ENCODE assay signal across 8 cellular contexts in genomic region chr12:753401-754237, GRCh38. TPM values are rescaled to one million over a fixed set of nuclear protein-coding genes. Genes with fewer than 3 reads are reported as not detected.
DNase-seq lines count a peak whose midpoint lies in the region; ATAC-seq and TF ChIP-seq lines count a peak whose summit lies in the region.

No MANE protein-coding gene starts in this region.

- H3K9me3 Mint-ChIP-seq in activated naive CD4-positive, alpha-beta T cell treated with anti-CD3 and anti-CD28 coated beads, Interleukin-2, amount 50 U/mL, for 72 hours, result no peaks in the 10 kb centered on the region

- H3K27me3 ChIP-seq in Panc1 (ENCODE audit: control insufficient read depth, insufficient read depth, low read length), result no peaks in the 10 kb centered on the region
- no peaks in the 10 kb centered on the region for H3K27me3 ChIP-seq in left ventricle myocardium inferior (ENCODE audit: low read depth)
- no peaks in the 10 kb centered on the region for H3K27me3 ChIP-seq in prostate gland (replicated peaks; ENCODE audit: insufficient read depth)

- ATAC-seq in HG02610 (IDR thresholded peaks at IDR 0.05; ENCODE audit: unreplicated experiment), result peak; percentile 14
- ATAC-seq in Panc1, result peak; percentile 0; the same call in 1 of the 2 replicates
- peak; percentile 14 to 18 for ATAC-seq in activated naive CD4-positive, alpha-beta T cell treated with anti-CD3 and anti-CD28 coated beads, Interleukin-2, amount 50 U/mL, for 72 hours
- no peak for ATAC-seq in GM18868 (IDR thresholded peaks at IDR 0.05; ENCODE audit: unreplicated experiment)

- H3K4me1 ChIP-seq in Panc1 (ENCODE audit: control insufficient read depth, insufficient read depth, low read length) (peaks cover 12% of the 10 kb centered on the region), left ventricle myocardium inferior (peaks cover 83% of the 10 kb centered on the region), prostate gland (replicated peaks) (peaks cover 11% of the 10 kb centered on the region)

- DNase-seq in G401 (ENCODE audit: low spot score) (peak; percentile 24), Panc1 (ENCODE audit: low read depth, low spot score) (no peak), left ventricle myocardium inferior (peak; percentile 50), prostate gland (ENCODE audit: low spot score) (peak; percentile 13), KG1 (lab: John Stamatoyannopoulos, UW) (no peak)
- peak; percentile 61 to 64 for DNase-seq in activated naive CD4-positive, alpha-beta T cell treated with anti-CD3 and anti-CD28 coated beads, Interleukin-2, amount 50 U/mL, for 72 hours (ENCODE audit: low spot score in 2 of 2)

- H3K9me3 ChIP-seq in Panc1 (ENCODE audit: control insufficient read depth, insufficient read depth, low read depth, low read length) (no peaks in the 10 kb centered on the region), left ventricle myocardium inferior (replicated peaks) (no peaks in the 10 kb centered on the region), prostate gland (no peaks in the 10 kb centered on the region)

- no peaks in the 10 kb centered on the region for H3K36me3 ChIP-seq in Panc1 (ENCODE audit: control insufficient read depth, insufficient read depth, low read length)
- no peaks in the 10 kb centered on the region for H3K36me3 ChIP-seq in left ventricle myocardium inferior
- H3K36me3 ChIP-seq in prostate gland, result no peaks in the 10 kb centered on the region

- H3K4me3 ChIP-seq in Panc1 (ENCODE audit: low read depth in 2 of 2, low read length in 2 of 2), result peak overlapping the region; percentile 69 to 90
- peak overlapping the region; percentile 92 for H3K4me3 ChIP-seq in left ventricle myocardium inferior
- peak overlapping the region; percentile 92 to 96 for H3K4me3 ChIP-seq in prostate gland

- BruUV-seq in Panc1 (replicated peaks; lab: Mats Ljungman, UMichigan), result no TSS peak

- WGBS in prostate gland, result under 1% methylated on average over 63 of the region's 81 CpGs

- H3K27ac ChIP-seq in Panc1 (ENCODE audit: low read length), result peak overlapping the region; percentile 76
- peak overlapping the region; percentile 99 for H3K27ac ChIP-seq in left ventricle myocardium inferior (replicated peaks)
- peak overlapping the region; percentile 99 for H3K27ac ChIP-seq in prostate gland

- no peak for TF ChIP-seq CTCF in Panc1 (IDR thresholded peaks at IDR 0.05)
- peak; percentile 29 for TF ChIP-seq CTCF in left ventricle myocardium inferior (IDR thresholded peaks at IDR 0.05; ENCODE audit: borderline replicate concordance)
- peak in 2 of 4 experiments; percentile 24 to 35 for TF ChIP-seq CTCF in prostate gland (IDR thresholded peaks at IDR 0.05)

- peak; percentile 30 for TF ChIP-seq POLR2A in prostate gland (IDR thresholded peaks at IDR 0.05)

- in situ Hi-C loops in G401 (cut with HindIII; ENCODE audit: low sequenced_read_pairs), result no loop called here
- in situ Hi-C loops in Panc1 (cut with HindIII; ENCODE audit: low pct_unique_long_range_greater_than_20kb, low sequenced_read_pairs), result no loop called here

- peak overlapping the region in 1 of 2 donors; percentile 94 for H3K27ac Mint-ChIP-seq in activated naive CD4-positive, alpha-beta T cell treated with anti-CD3 and anti-CD28 coated beads, Interleukin-2, amount 50 U/mL, for 72 hours

- CTCF ChIA-PET in Panc1 (lab: Charles Lee), result interaction anchor here (1.9 kb wide), 1 partner anchor 62 kb away, joined by 9 read pairs; no protein-coding TSS in a partner anchor

- intact Hi-C loops in Panc1 (cut with micrococcal nuclease; ENCODE audit: unreplicated experiment), result loop anchor here (2.0 to 10.0 kb wide), 2 partner anchors 109 to 181 kb away; no protein-coding TSS in a partner anchor
- intact Hi-C loops in left ventricle myocardium inferior (cut with micrococcal nuclease), result loop anchor here (5.0 to 10.0 kb wide), 2 partner anchors 59 to 109 kb away; no protein-coding TSS in a partner anchor
- intact Hi-C loops in prostate gland (cut with DNase I), result loop anchor here (2.0 to 5.0 kb wide), 4 partner anchors 59 to 195 kb away; partner anchors contain the start of gene RAD52

- POLR2A ChIA-PET in Panc1 (lab: Charles Lee), result no interaction called here

- peaks cover 18 to 37% of the 10 kb centered on the region in 2 donors for H3K36me3 Mint-ChIP-seq in activated naive CD4-positive, alpha-beta T cell treated with anti-CD3 and anti-CD28 coated beads, Interleukin-2, amount 50 U/mL, for 72 hours

RNA-seq across cellular contexts. Expression of gene WNK1, which starts 1.2 kb away (rescaled TPM):
- 42.2 and 46.9 TPM in 2 replicates for total RNA-seq in G401 (2014; rRNA removed; shearing (Covaris generic))
- total RNA-seq in Panc1 (2021; ENCODE audit: unreplicated experiment) (181 TPM), left ventricle myocardium inferior (289 TPM), prostate gland (100 to 1,000 TPM in 1 of 2 donors, 10 to 100 TPM in 1; 82.7 to 223 TPM)
- 117 TPM for polyA plus RNA-seq in Panc1 (2012; ENCODE audit: insufficient read length)
- 100 to 1,000 TPM; 110 to 145 TPM for total RNA-seq in activated naive CD4-positive, alpha-beta T cell treated with anti-CD3 and anti-CD28 coated beads, Interleukin-2, amount 50 U/mL, for 72 hours

Comparison
In these comparisons a context has a peak if more than half of its experiments do, and no peak if none do; other contexts are left out.
1. DNase-seq: peak in G401 (single experiment), activated naive CD4-positive, alpha-beta T cell treated with anti-CD3 and anti-CD28 coated beads, Interleukin-2, amount 50 U/mL, for 72 hours (2 of 2), left ventricle myocardium inferior (single experiment) and prostate gland (single experiment); none in Panc1 (single experiment) and KG1 (single experiment).
2. Peak in every context shown above with its lines, with median percentiles within 50 percentile points of each other: H3K27ac ChIP-seq and H3K4me3 ChIP-seq.